ENCODE assay signal across 8 cellular contexts in genomic region chr14:106845286-106846087, GRCh38.
DNase-seq lines count a peak whose midpoint lies in the region; ATAC-seq and TF ChIP-seq lines count a peak whose summit lies in the region.

No MANE protein-coding gene starts in this region.

- H3K36me3 ChIP-seq in left ventricle myocardium inferior = no peaks in the 10 kb centered on the region

- H3K27me3 ChIP-seq in left ventricle myocardium inferior (ENCODE audit: low read depth) = peaks cover 63% of the 10 kb centered on the region

- peaks cover 23% of the 10 kb centered on the region for H3K4me1 ChIP-seq in left ventricle myocardium inferior

- TF ChIP-seq CTCF in C4-2B (conservative IDR thresholded peaks at IDR 0.05) (no peak), left ventricle myocardium inferior (IDR thresholded peaks at IDR 0.05; ENCODE audit: borderline replicate concordance) (no peak)

- DNase-seq in Kasumi-1 (lab: John Stamatoyannopoulos, UW) (peak; percentile 61 to 68), left ventricle myocardium inferior (no peak), NCI-H2081 (lab: John Stamatoyannopoulos, UW) (no peak)
- DNase-seq in activated CD4-positive, alpha-beta T cell treated with anti-CD3 and anti-CD28 coated beads, Interleukin-2, amount 50 U/mL, for 1 hour = peak; percentile 35
- peak; percentile 25 for DNase-seq in stimulated activated CD8-positive, alpha-beta memory T cell treated with anti-CD3 and anti-CD28 coated beads, Interleukin-4, amount 100 ng/mL, for 24 hours (ENCODE audit: low read depth)

- no peaks in the 10 kb centered on the region for H3K9me3 ChIP-seq in left ventricle myocardium inferior (replicated peaks)

- intact Hi-C loops in left ventricle myocardium inferior (cut with micrococcal nuclease) = no loop called here

- H3K4me3 ChIP-seq in left ventricle myocardium inferior = peak overlapping the region; percentile 61

- ATAC-seq in GM19324 (IDR thresholded peaks at IDR 0.05; ENCODE audit: low FRiP score, unreplicated experiment) = peak; percentile 40
- ATAC-seq in HG02852 (IDR thresholded peaks at IDR 0.05; ENCODE audit: unreplicated experiment) = no peak

- peak overlapping the region; percentile 87 for H3K27ac ChIP-seq in C4-2B
- H3K27ac ChIP-seq in left ventricle myocardium inferior (replicated peaks) = peak overlapping the region; percentile 86

Comparison
In these comparisons a context has a peak if more than half of its experiments do, and no peak if none do; other contexts are left out.
1. DNase-seq: peak in Kasumi-1 (2 of 2), activated CD4-positive, alpha-beta T cell treated with anti-CD3 and anti-CD28 coated beads, Interleukin-2, amount 50 U/mL, for 1 hour (single experiment) and stimulated activated CD8-positive, alpha-beta memory T cell treated with anti-CD3 and anti-CD28 coated beads, Interleukin-4, amount 100 ng/mL, for 24 hours (single experiment); none in left ventricle myocardium inferior (single experiment) and NCI-H2081 (0 of 2).